In the genomic region with DNA sequence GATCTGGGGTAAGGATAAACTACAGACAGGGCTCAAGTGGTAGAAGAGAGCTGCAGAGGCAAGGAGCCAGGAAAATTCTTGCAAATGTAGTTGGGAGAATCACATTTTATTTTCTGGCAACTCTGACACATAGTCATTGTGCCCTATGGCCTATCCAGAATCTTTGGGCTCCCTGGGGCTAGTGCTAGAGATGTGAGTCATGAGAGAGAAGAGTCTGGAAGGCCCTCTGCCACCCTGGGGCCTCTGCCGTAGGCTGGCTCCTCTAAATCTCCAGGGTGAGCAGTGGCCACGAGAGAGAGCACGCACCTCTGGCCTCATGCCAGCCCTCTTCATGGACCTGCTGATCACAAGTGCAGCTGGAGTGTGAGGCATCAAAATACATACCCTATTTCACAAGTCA, we compare ENCODE assay signal across 11 cellular contexts.
DNase-seq lines count a peak whose midpoint lies in the region; ATAC-seq and TF ChIP-seq lines count a peak whose summit lies in the region.
"Had no signal": no experiment of that assay in that cellular context is flagged by ENCODE, and none has a peak within 500 bp of the region (broad histone marks: within the 10 kb centered on the region; RNA-seq: fewer than 3 reads in every experiment).

No MANE protein-coding gene starts in this region.

- 31 to 52% methylated on average over 3 of the region's 3 CpGs for WGBS in testis, 2 donors

- CTCF ChIA-PET in RWPE1 (lab: Yijun Ruan, JAX): interaction anchor here (0.6 kb wide), 1 partner anchor 10 kb away, joined by 4 read pairs; no protein-coding TSS in a partner anchor

- POLR2A ChIA-PET in RWPE1 (lab: Yijun Ruan, JAX; ENCODE audit: low non-redundant PET): interaction anchor here (0.6 kb wide), 1 partner anchor 27 kb away, joined by 5 read pairs; no protein-coding TSS in a partner anchor

- DNase-seq in HS-27A (ENCODE audit: low read depth) (peak; percentile 26), RWPE1 (ENCODE audit: low spot score) (peak; percentile 74), glomerular visceral epithelial cell (ENCODE audit: extremely low spot score) (peak; percentile 26), testis (peak; percentile 28), glutamatergic neuron (no peak)
- DNase-seq: activated CD8-positive, alpha-beta memory T cell treated with anti-CD3 and anti-CD28 coated beads for 24 hours; stimulated activated CD4-positive, alpha-beta T cell treated with anti-CD3 and anti-CD28 coated beads, Interleukin-2, amount 100 ng/mL, for 24 hours had no signal

- H3K27me3 ChIP-seq in testis: no peaks in the 10 kb centered on the region

- peaks cover 1% of the 10 kb centered on the region for H3K9me3 Mint-ChIP-seq in glutamatergic neuron (ENCODE audit: unreplicated experiment)

- no peaks in the 10 kb centered on the region for H3K36me3 ChIP-seq in testis (ENCODE audit: low read depth, missing control alignments)

- no peak for ATAC-seq in GM21367 (IDR thresholded peaks at IDR 0.05; ENCODE audit: unreplicated experiment)
- ATAC-seq in HG02840 (IDR thresholded peaks at IDR 0.05; ENCODE audit: low FRiP score, unreplicated experiment): no peak
- ATAC-seq in GM21723 (IDR thresholded peaks at IDR 0.05; ENCODE audit: unreplicated experiment): no peak

- TF ChIP-seq CTCF in RWPE1 (conservative IDR thresholded peaks at IDR 0.05; ENCODE audit: low read depth) (no peak), testis (IDR thresholded peaks at IDR 0.05) (no peak), glutamatergic neuron (IDR thresholded peaks at IDR 0.05; ENCODE audit: partially characterized antibody, unreplicated experiment) (no peak)

- TF ChIP-seq POLR2A in testis (IDR thresholded peaks at IDR 0.05): no peak

- no peaks in the 10 kb centered on the region for H3K4me1 ChIP-seq in testis

- H3K27ac Mint-ChIP-seq in glutamatergic neuron (ENCODE audit: unreplicated experiment): no peak overlapping the region

- no peaks in the 10 kb centered on the region for H3K36me3 Mint-ChIP-seq in glutamatergic neuron (ENCODE audit: unreplicated experiment)

- intact Hi-C loops in testis (cut with DNase I; ENCODE audit: low total_unique reads): no loop called here

- H3K4me1 Mint-ChIP-seq in glutamatergic neuron (ENCODE audit: low read depth, unreplicated experiment): peaks cover 2% of the 10 kb centered on the region

- H3K27me3 Mint-ChIP-seq in glutamatergic neuron (ENCODE audit: unreplicated experiment): no peaks in the 10 kb centered on the region

- H3K27ac ChIP-seq in RWPE1 (peak overlapping the region; percentile 46), testis (no peak overlapping the region)
- H3K27ac ChIP-seq: KMS-11 had no signal

- H3K4me3 ChIP-seq in testis: no peak overlapping the region

- H3K9me3 ChIP-seq in testis: no peaks in the 10 kb centered on the region

- no peak overlapping the region for H3K4me3 Mint-ChIP-seq in glutamatergic neuron (ENCODE audit: unreplicated experiment)
